In genomic region chr12:42056130-42056529, GRCh38 we compare ENCODE assay signal across 12 cellular contexts.
DNase-seq lines count a peak whose midpoint lies in the region; ATAC-seq lines count a peak whose summit lies in the region.
"Had no signal": no experiment of that assay in that cellular context is flagged by ENCODE, and none has a peak within 500 bp of the region (broad histone marks: within the 10 kb centered on the region; RNA-seq: fewer than 3 reads in every experiment).

No MANE protein-coding gene starts in this region.

- H3K4me3 Mint-ChIP-seq in activated naive CD8-positive, alpha-beta T cell treated with anti-CD3 and anti-CD28 coated beads, Interleukin-2, amount 50 U/mL, for 24 hours = no peak overlapping the region
- H3K4me3 Mint-ChIP-seq: activated naive CD4-positive, alpha-beta T cell treated with anti-CD3 and anti-CD28 coated beads for 36 hours; T-helper 2 cell treated with Interferon-gamma antibody and Interleukin-4, amounts not matched to agents 5 μg/mL and 100 μg/mL, for 36 hours had no signal

- H3K27me3 Mint-ChIP-seq in activated naive CD8-positive, alpha-beta T cell treated with anti-CD3 and anti-CD28 coated beads, Interleukin-2, amount 50 U/mL, for 24 hours = peaks cover 14% of the 10 kb centered on the region

- peak; percentile 68 for DNase-seq in medulla oblongata (ENCODE audit: extremely low spot score)
- no peak for DNase-seq in NCI-H446 (lab: John Stamatoyannopoulos, UW)
- no peak for DNase-seq in NCI-H82 (lab: John Stamatoyannopoulos, UW)
- DNase-seq in D341Med (ENCODE audit: low spot score) = no peak
- no peak for DNase-seq in activated naive CD8-positive, alpha-beta T cell treated with anti-CD3 and anti-CD28 coated beads, Interleukin-2, amount 50 U/mL, for 24 hours
- DNase-seq: activated naive CD4-positive, alpha-beta T cell treated with anti-CD3 and anti-CD28 coated beads for 36 hours; DMS53; NCI-H2081 treated with DMSO at 0.1 percent for 48 hours had no signal

- ATAC-seq in GM18858 (IDR thresholded peaks at IDR 0.05; ENCODE audit: unreplicated experiment) (peak; percentile 90), GM21825 (IDR thresholded peaks at IDR 0.05; ENCODE audit: unreplicated experiment) (peak; percentile 92), HG03571 (IDR thresholded peaks at IDR 0.05; ENCODE audit: unreplicated experiment) (peak; percentile 89)
- no peak for ATAC-seq in activated naive CD8-positive, alpha-beta T cell treated with anti-CD3 and anti-CD28 coated beads, Interleukin-2, amount 50 U/mL, for 24 hours

- H3K36me3 Mint-ChIP-seq in activated naive CD8-positive, alpha-beta T cell treated with anti-CD3 and anti-CD28 coated beads, Interleukin-2, amount 50 U/mL, for 24 hours (ENCODE audit: low read depth) = no peaks in the 10 kb centered on the region

- H3K9me3 Mint-ChIP-seq in activated naive CD8-positive, alpha-beta T cell treated with anti-CD3 and anti-CD28 coated beads, Interleukin-2, amount 50 U/mL, for 24 hours = peaks cover 4% of the 10 kb centered on the region
- H3K9me3 Mint-ChIP-seq: T-helper 2 cell treated with Interferon-gamma antibody and Interleukin-4, amounts not matched to agents 5 μg/mL and 100 μg/mL, for 36 hours had no signal

- H3K4me1 Mint-ChIP-seq in activated naive CD8-positive, alpha-beta T cell treated with anti-CD3 and anti-CD28 coated beads, Interleukin-2, amount 50 U/mL, for 24 hours = peaks cover 3% of the 10 kb centered on the region

- H3K27ac Mint-ChIP-seq in activated naive CD8-positive, alpha-beta T cell treated with anti-CD3 and anti-CD28 coated beads, Interleukin-2, amount 50 U/mL, for 24 hours = no peak overlapping the region
- H3K27ac Mint-ChIP-seq: activated naive CD4-positive, alpha-beta T cell treated with anti-CD3 and anti-CD28 coated beads for 36 hours; T-helper 2 cell treated with Interferon-gamma antibody and Interleukin-4, amounts not matched to agents 5 μg/mL and 100 μg/mL, for 36 hours had no signal
